1 cellular context compared by ENCODE assay signal in the genomic region with DNA sequence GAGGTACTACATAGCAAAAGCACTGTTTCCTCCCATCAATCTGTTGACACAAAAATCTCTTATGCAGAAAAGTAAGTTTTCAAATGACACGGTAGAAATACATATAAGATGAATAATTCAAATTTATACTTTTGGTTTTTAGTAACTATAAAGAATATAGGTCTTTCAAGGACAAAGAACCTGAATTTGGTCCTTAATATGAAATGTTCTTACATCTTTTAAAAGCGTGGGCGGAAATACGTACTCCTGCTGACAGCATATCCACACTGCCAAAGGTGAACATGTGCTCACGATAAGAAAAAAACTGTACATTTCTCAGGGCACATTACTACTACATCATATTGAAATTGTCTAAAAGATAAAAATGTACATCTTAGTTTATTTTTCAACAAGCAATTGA.
TF ChIP-seq lines count a peak whose summit lies in the region.

No MANE protein-coding gene starts in this region.

TF ChIP-seq in GM23338, 12 proteins besides CTCF, POLR2A, EP300 and RAD21 (continued from another document):
- TF ChIP-seq ZNF462 (CRISPR knock-in tag; IDR thresholded peaks at IDR 0.05), result no peak
- TF ChIP-seq NANOG (IDR thresholded peaks at IDR 0.05; ENCODE audit: borderline replicate concordance), result no peak
- TF ChIP-seq EZH2phosphoT487 (IDR thresholded peaks at IDR 0.05; ENCODE audit: unreplicated experiment), result no peak
TF ChIP-seq in GM23338: peak in this region for 0.
